8 cellular contexts compared by ENCODE assay signal in the genomic region with DNA sequence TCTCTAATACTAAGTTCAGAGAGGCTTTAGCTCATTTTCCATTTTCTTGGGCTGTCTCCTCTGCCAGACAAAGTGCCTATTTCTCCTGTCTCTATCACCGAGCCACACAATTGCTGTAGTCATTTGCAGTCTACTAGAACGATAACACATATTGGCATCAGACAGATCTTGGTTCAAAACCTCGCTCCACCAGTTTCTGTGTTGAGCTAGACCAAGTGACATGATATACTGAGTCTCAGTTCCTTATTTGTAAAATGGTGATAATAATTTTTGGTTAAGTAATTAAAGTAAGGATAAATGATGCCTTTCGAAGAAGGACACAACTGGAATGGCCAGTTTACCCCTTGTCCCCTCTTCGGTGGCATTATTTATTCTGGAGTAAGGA. TPM values are rescaled to one million over a fixed set of nuclear protein-coding genes. Genes with fewer than 3 reads are reported as not detected.
DNase-seq lines count a peak whose midpoint lies in the region; ATAC-seq and TF ChIP-seq lines count a peak whose summit lies in the region.

No MANE protein-coding gene starts in this region.

- H3K27ac ChIP-seq in heart right ventricle = peak overlapping the region in 9 of 10 donors; percentile 91 to 99 (median 97)
- peak overlapping the region; percentile 47 to 95 (median 91) for H3K27ac ChIP-seq in body of pancreas
- no peak overlapping the region for H3K27ac ChIP-seq in neural progenitor cell

- H3K4me1 Mint-ChIP-seq in neural progenitor cell = peaks cover 38% of the 10 kb centered on the region

- H4K20me1 ChIP-seq in neural progenitor cell (ENCODE audit: low read depth) = peaks cover 40% of the 10 kb centered on the region

- peak overlapping the region; percentile 97 for H2AFZ ChIP-seq in neural progenitor cell (replicated peaks)

- ATAC-seq in heart right ventricle = peak in 1 of 8 donors; percentile 1
- no peak for ATAC-seq in Right ventricle myocardium inferior
- ATAC-seq in HG03354 (IDR thresholded peaks at IDR 0.05; ENCODE audit: poor library complexity, severe bottlenecking, unreplicated experiment) = peak; percentile 24
- ATAC-seq in body of pancreas = no peak

- H3K27ac Mint-ChIP-seq in neural progenitor cell = peak overlapping the region; percentile 91

- TF ChIP-seq CTCF in heart right ventricle (IDR thresholded peaks at IDR 0.05) (no peak), body of pancreas (IDR thresholded peaks at IDR 0.05) (no peak), neural progenitor cell (IDR thresholded peaks at IDR 0.05) (no peak)

- H3K36me3 ChIP-seq in heart right ventricle (no peaks in the 10 kb centered on the region), body of pancreas (replicated peaks in 1 of 2; ENCODE audit: insufficient read depth in 1 of 2, low read depth in 2 of 2) (no peaks in the 10 kb centered on the region), neural progenitor cell (no peaks in the 10 kb centered on the region)

- TF ChIP-seq POLR2A in body of pancreas (IDR thresholded peaks at IDR 0.05) = no peak

- 73 to 78% methylated on average over 5 of the region's 5 CpGs for WGBS in heart right ventricle, 2 donors
- 59 to 72% methylated on average over 5 of the region's 5 CpGs for WGBS in body of pancreas, 2 donors

- H3K4me3 ChIP-seq in heart right ventricle (peak overlapping the region in 7 of 10 donors; percentile 82 to 100 (median 92)), body of pancreas (no peak overlapping the region), neural progenitor cell (peak overlapping the region; percentile 93)

- H3K27me3 ChIP-seq in heart right ventricle = no peaks in the 10 kb centered on the region
- H3K27me3 ChIP-seq in body of pancreas = no peaks in the 10 kb centered on the region
- H3K27me3 ChIP-seq in neural progenitor cell = peaks cover 8% of the 10 kb centered on the region

- no peak for DNase-seq in heart right ventricle
- DNase-seq in Right ventricle myocardium inferior (ENCODE audit: missing footprints) = no peak
- no peak for DNase-seq in body of pancreas
- no peak for DNase-seq in neural progenitor cell (ENCODE audit: low spot score)
- DNase-seq in NCI-H446 treated with DMSO at 0.1 percent for 48 hours (lab: John Stamatoyannopoulos, UW) = no peak
- DNase-seq in HuH-7.5 (ENCODE audit: low spot score) = no peak
- DNase-seq in HCEC 1CT = no peak

- no peaks in the 10 kb centered on the region for H3K9me3 Mint-ChIP-seq in neural progenitor cell

- peaks cover 3% of the 10 kb centered on the region for H3K27me3 Mint-ChIP-seq in neural progenitor cell (ENCODE audit: insufficient read depth, low read depth)

- peak overlapping the region; percentile 96 for H3K4me3 Mint-ChIP-seq in neural progenitor cell

- peak overlapping the region; percentile 27 for H3K4me2 ChIP-seq in neural progenitor cell

- no peak overlapping the region for H3K9ac ChIP-seq in neural progenitor cell

- intact Hi-C loops in heart right ventricle (cut with DNase I) = loop anchor here in 6 of 10 donors (2.0 to 5.0 kb wide), 8 partner anchors 43 to 122 kb away; no protein-coding TSS in a partner anchor
- intact Hi-C loops in Right ventricle myocardium inferior (cut with DNase I) = loop anchor here (2.0 to 5.0 kb wide), 3 partner anchors 27 to 122 kb away; no protein-coding TSS in a partner anchor
- intact Hi-C loops in body of pancreas (cut with DNase I) = no loop called here

- H3K9me3 ChIP-seq in heart right ventricle (no peaks in the 10 kb centered on the region), body of pancreas (no peaks in the 10 kb centered on the region), neural progenitor cell (ENCODE audit: low read depth) (no peaks in the 10 kb centered on the region)

- H3K79me2 ChIP-seq in neural progenitor cell (ENCODE audit: low read depth) = peaks cover 49% of the 10 kb centered on the region

- H3F3A ChIP-seq in neural progenitor cell (ENCODE audit: low read depth) = peaks cover 4% of the 10 kb centered on the region

- H3K36me3 Mint-ChIP-seq in neural progenitor cell = peaks cover 6% of the 10 kb centered on the region

- H3K4me1 ChIP-seq in heart right ventricle (peaks cover 8 to 44% (median 37%) of the 10 kb centered on the region in 9 donors), body of pancreas (peaks cover 34% of the 10 kb centered on the region), neural progenitor cell (peaks cover 16% of the 10 kb centered on the region)

RNA-seq across cellular contexts. Expression of gene RAB7A, which starts 0.4 kb away (rescaled TPM):
- total RNA-seq in heart right ventricle (100 to 1,000 TPM; 234 to 348 (median 310) TPM), Right ventricle myocardium inferior (242 TPM), body of pancreas (10 to 100 TPM; 45.7 to 64.9 TPM), neural progenitor cell (ENCODE audit: low replicate concordance) (47.5 and 51.2 TPM in 2 replicates)
- 100 to 1,000 TPM; 161 to 173 TPM for polyA plus RNA-seq in heart right ventricle

Comparison
In these comparisons a context has a peak if more than half of its experiments do, and no peak if none do; other contexts are left out.
1. H3K4me3 ChIP-seq: peak in heart right ventricle (7 of 10) and neural progenitor cell (single experiment); none in body of pancreas (0 of 2).